1 cellular context compared by ENCODE assay signal in genomic region chr12:108731105-108731865, GRCh38.
TF ChIP-seq lines count a peak whose summit lies in the region.

Gene CORO1C, minus strand, starts transcription at chr12:108731518. Its CDS starts 30,200 bp downstream, at chr12:108701318.

TF ChIP-seq in GM12878, 131 proteins besides CTCF, POLR2A, EP300 and RAD21 (continued from another document and continues in another):
- TF ChIP-seq NRF1 (conservative IDR thresholded peaks at IDR 0.05; ENCODE audit: low read depth, low read length) (no peak), IRF4 (IDR thresholded peaks at IDR 0.05; ENCODE audit: low read depth, low read length) (peak; percentile 62; the same call in 1 of the 2 replicates), TCF12 (IDR thresholded peaks at IDR 0.05; ENCODE audit: low read depth, low read length) (peak; percentile 76), KDM1A (IDR thresholded peaks at IDR 0.05; ENCODE audit: borderline replicate concordance) (no peak), ZNF274 (IDR thresholded peaks at IDR 0.05; ENCODE audit: insufficient read depth, insufficient read length) (no peak), MXI1 (IDR thresholded peaks at IDR 0.05; ENCODE audit: low read depth, low read length) (peak; percentile 52; the same call in 1 of the 2 replicates), SIX5 (IDR thresholded peaks at IDR 0.05; ENCODE audit: low read depth, low read length, severe bottlenecking) (no peak), ZNF24 (IDR thresholded peaks at IDR 0.05) (peak; percentile 63; the same call in 1 of the 2 replicates), TBL1XR1 (IDR thresholded peaks at IDR 0.05; ENCODE audit: low read depth, low read length) (no peak), TCF3 (IDR thresholded peaks at IDR 0.05; ENCODE audit: borderline replicate concordance, insufficient read depth, low read depth, low read length) (0 out of 2 replicates have a peak, but pooled peaks have one; percentile 50), ZBTB11 (CRISPR knock-in tag; IDR thresholded peaks at IDR 0.05) (no peak), CUX1 (IDR thresholded peaks at IDR 0.05; ENCODE audit: insufficient replicate concordance, low read depth, low read length) (no peak), KAT2A (conservative IDR thresholded peaks at IDR 0.05; ENCODE audit: control insufficient read depth, low read depth, low read length) (no peak), ZNF384 (IDR thresholded peaks at IDR 0.05; ENCODE audit: borderline replicate concordance, low read depth, low read length) (no peak), POU2F2 (IDR thresholded peaks at IDR 0.05; ENCODE audit: borderline replicate concordance, low read depth, low read length) (peak; percentile 71; the same call in 2 of the 3 replicates), BMI1 (IDR thresholded peaks at IDR 0.05; ENCODE audit: borderline replicate concordance) (no peak), PAX8 (IDR thresholded peaks at IDR 0.05) (no peak), RBBP5 (conservative IDR thresholded peaks at IDR 0.05) (no peak), ESRRA (IDR thresholded peaks at IDR 0.05; ENCODE audit: low read length) (no peak), SIN3A (IDR thresholded peaks at IDR 0.05; ENCODE audit: low read depth, low read length) (no peak), ZNF622 (IDR thresholded peaks at IDR 0.05) (no peak), CHD1 (IDR thresholded peaks at IDR 0.05; ENCODE audit: low read depth, low read length) (0 out of 2 replicates have a peak, but pooled peaks have one; percentile 69), ZZZ3 (IDR thresholded peaks at IDR 0.05; ENCODE audit: control insufficient read depth, insufficient read length, low read depth) (no peak), ZSCAN29 (IDR thresholded peaks at IDR 0.05) (0 out of 2 replicates have a peak, but pooled peaks have one; percentile 38), WRNIP1 (IDR thresholded peaks at IDR 0.05; ENCODE audit: borderline replicate concordance, low read depth, low read length) (0 out of 2 replicates have a peak, but pooled peaks have one; percentile 20), BACH1 (IDR thresholded peaks at IDR 0.05; ENCODE audit: borderline replicate concordance) (peak; percentile 94), CHD4 (IDR thresholded peaks at IDR 0.05) (no peak), SMAD1 (IDR thresholded peaks at IDR 0.05; ENCODE audit: low read depth, partially characterized antibody) (no peak), HSF1 (IDR thresholded peaks at IDR 0.05; ENCODE audit: low read depth, low read length) (no peak), DPF2 (IDR thresholded peaks at IDR 0.05) (peak; percentile 94), HDGF (IDR thresholded peaks at IDR 0.05) (no peak), JUNB (IDR thresholded peaks at IDR 0.05) (no peak), NFYA (IDR thresholded peaks at IDR 0.05; ENCODE audit: borderline replicate concordance, low read depth, low read length) (no peak), MEF2A (IDR thresholded peaks at IDR 0.05; ENCODE audit: insufficient read depth, low read depth, low read length) (0 out of 2 replicates have a peak, but pooled peaks have one; percentile 36), ZBTB33 (IDR thresholded peaks at IDR 0.05) (no peak), PML (IDR thresholded peaks at IDR 0.05; ENCODE audit: low read length) (no peak), MTA3 (IDR thresholded peaks at IDR 0.05; ENCODE audit: borderline replicate concordance, low read length) (no peak), HDAC6 (IDR thresholded peaks at IDR 0.05; ENCODE audit: unreplicated experiment) (no peak), KLF5 (IDR thresholded peaks at IDR 0.05; ENCODE audit: partially characterized antibody) (peak; percentile 71), REST (IDR thresholded peaks at IDR 0.05; ENCODE audit: low read depth, low read length) (no peak)
- TF ChIP-seq, protein P1, sequence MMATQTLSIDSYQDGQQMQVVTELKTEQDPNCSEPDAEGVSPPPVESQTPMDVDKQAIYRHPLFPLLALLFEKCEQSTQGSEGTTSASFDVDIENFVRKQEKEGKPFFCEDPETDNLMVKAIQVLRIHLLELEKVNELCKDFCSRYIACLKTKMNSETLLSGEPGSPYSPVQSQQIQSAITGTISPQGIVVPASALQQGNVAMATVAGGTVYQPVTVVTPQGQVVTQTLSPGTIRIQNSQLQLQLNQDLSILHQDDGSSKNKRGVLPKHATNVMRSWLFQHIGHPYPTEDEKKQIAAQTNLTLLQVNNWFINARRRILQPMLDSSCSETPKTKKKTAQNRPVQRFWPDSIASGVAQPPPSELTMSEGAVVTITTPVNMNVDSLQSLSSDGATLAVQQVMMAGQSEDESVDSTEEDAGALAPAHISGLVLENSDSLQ (IDR thresholded peaks at IDR 0.05) = 0 out of 2 replicates have a peak, but pooled peaks have one; percentile 22
- TF ChIP-seq, protein P2, sequence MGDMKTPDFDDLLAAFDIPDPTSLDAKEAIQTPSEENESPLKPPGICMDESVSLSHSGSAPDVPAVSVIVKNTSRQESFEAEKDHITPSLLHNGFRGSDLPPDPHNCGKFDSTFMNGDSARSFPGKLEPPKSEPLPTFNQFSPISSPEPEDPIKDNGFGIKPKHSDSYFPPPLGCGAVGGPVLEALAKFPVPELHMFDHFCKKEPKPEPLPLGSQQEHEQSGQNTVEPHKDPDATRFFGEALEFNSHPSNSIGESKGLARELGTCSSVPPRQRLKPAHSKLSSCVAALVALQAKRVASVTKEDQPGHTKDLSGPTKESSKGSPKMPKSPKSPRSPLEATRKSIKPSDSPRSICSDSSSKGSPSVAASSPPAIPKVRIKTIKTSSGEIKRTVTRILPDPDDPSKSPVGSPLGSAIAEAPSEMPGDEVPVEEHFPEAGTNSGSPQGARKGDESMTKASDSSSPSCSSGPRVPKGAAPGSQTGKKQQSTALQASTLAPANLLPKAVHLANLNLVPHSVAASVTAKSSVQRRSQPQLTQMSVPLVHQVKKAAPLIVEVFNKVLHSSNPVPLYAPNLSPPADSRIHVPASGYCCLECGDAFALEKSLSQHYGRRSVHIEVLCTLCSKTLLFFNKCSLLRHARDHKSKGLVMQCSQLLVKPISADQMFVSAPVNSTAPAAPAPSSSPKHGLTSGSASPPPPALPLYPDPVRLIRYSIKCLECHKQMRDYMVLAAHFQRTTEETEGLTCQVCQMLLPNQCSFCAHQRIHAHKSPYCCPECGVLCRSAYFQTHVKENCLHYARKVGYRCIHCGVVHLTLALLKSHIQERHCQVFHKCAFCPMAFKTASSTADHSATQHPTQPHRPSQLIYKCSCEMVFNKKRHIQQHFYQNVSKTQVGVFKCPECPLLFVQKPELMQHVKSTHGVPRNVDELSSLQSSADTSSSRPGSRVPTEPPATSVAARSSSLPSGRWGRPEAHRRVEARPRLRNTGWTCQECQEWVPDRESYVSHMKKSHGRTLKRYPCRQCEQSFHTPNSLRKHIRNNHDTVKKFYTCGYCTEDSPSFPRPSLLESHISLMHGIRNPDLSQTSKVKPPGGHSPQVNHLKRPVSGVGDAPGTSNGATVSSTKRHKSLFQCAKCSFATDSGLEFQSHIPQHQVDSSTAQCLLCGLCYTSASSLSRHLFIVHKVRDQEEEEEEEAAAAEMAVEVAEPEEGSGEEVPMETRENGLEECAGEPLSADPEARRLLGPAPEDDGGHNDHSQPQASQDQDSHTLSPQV (IDR thresholded peaks at IDR 0.05) = peak; percentile 71; the same call in 1 of the 2 replicates
